7 cellular contexts compared by ENCODE assay signal in the genomic region with DNA sequence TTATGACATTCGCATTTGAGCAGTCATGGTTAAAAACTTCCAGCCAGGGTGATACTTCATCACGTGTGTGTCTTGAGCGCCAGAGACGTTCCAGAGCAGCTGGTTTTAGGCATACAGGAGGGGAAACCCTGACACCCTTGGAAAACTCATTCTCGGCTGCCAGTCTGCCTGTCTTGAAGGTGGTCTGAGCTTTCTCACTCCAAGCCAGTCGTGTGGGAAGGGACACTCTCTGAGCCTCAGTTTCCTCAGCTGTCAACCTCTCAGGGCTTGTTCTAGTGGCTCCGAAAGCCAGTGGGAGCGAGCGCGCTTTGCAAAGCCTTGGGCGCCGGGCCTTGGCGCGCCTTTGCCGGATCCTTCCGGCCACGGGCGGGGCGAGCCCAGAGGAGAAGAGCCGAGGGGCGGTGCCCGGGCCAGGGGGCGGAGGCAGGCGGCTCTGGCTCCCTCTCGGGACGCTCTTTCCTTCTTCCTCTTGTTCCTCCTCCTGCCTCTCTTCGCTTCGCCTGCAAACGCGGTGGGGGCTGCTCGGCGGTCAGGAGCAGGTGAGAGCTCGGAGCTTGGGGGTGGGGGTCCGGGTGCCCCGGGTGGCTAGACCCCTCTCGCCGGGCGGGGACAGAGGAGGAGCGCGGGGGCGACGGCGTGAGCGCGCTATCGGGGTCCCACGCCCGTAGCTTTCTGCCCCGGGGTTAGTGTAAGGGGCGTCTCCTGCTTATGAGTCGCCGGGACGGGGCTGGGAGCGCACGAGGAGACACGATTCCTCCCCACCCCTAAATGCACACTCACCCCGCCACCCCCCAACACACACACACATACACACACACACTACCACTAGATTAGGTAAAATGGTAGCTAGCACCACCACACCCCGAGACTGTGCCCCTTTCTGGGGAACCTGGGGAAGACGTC. TPM values are rescaled to one million over a fixed set of nuclear protein-coding genes. Genes with fewer than 3 reads are reported as not detected.
DNase-seq lines count a peak whose midpoint lies in the region; ATAC-seq and TF ChIP-seq lines count a peak whose summit lies in the region.

TSS of gene LDAF1 (plus strand) at position 467 of the 903 bp plus-strand sequence. CDS start 2,509 bp downstream, outside the sequence.

- H3K27me3 Mint-ChIP-seq in WTC11 (ENCODE audit: low read depth), result peaks cover 9% of the 10 kb centered on the region

- DNase-seq in NCI-H2196 (lab: John Stamatoyannopoulos, UW; ENCODE audit: unreplicated experiment) (peak; percentile 80), WTC11 (ENCODE audit: low spot score) (peak; percentile 89), cardiac fibroblast (ENCODE audit: low read depth in 2 of 2) (peak; percentile 69 to 78), iris pigment epithelial cell (ENCODE audit: low read depth) (peak; percentile 79)
- peak; percentile 80 for DNase-seq in stimulated activated CD4-positive, alpha-beta T cell treated with anti-CD3 and anti-CD28 coated beads, Interleukin-12 subunit alpha, Interleukin-12 subunit beta, amount 100 ng/mL, for 4 hours

- H3K9me3 Mint-ChIP-seq in WTC11, result peaks cover 4% of the 10 kb centered on the region

- CTCF ChIA-PET in WTC11 (lab: Charles Lee), result interaction anchor here (0.5 to 3.8 kb wide), 12 partner anchors 10 to 1262 kb away, joined by 3 to 122 read pairs (median 4); partner anchors contain the start of gene CRYM

- H3K4me3 ChIP-seq in cardiac fibroblast (replicated peaks in 1 of 2; ENCODE audit: low read depth in 2 of 2, low read length in 2 of 2), result peak within 1 kb of the TSS; percentile 76 to 79

- TF ChIP-seq CTCF in WTC11 (IDR thresholded peaks at IDR 0.05) (no peak), cardiac fibroblast (IDR thresholded peaks at IDR 0.05; ENCODE audit: low read depth, low read length) (no peak)

- peaks cover 18% of the 10 kb centered on the region for H3K4me1 Mint-ChIP-seq in WTC11

- POLR2A ChIA-PET in WTC11 (lab: Charles Lee), result interaction anchor here (0.7 to 1.3 kb wide), 5 partner anchors 10 to 1216 kb away, joined by 3 to 8 read pairs (median 3); partner anchors contain the start of gene CDR2

- ATAC-seq in GM18502 (IDR thresholded peaks at IDR 0.05; ENCODE audit: poor library complexity, unreplicated experiment) (peak; percentile 87), HG02870 (IDR thresholded peaks at IDR 0.05; ENCODE audit: unreplicated experiment) (peak; percentile 77), WTC11 (peak; percentile 84)

- peak within 1 kb of the TSS; percentile 86 for H3K4me3 Mint-ChIP-seq in WTC11

- peaks cover 22% of the 10 kb centered on the region for H3K36me3 Mint-ChIP-seq in WTC11

- peak within 1 kb of the TSS; percentile 17 for H3K27ac Mint-ChIP-seq in WTC11

TF ChIP-seq in WTC11, 78 proteins besides CTCF, POLR2A, EP300 and RAD21:
- TF ChIP-seq SP1 (CRISPR knock-in tag; conservative IDR thresholded peaks at IDR 0.05) (0 out of 2 replicates have a peak, but pooled peaks have one; percentile 33), ETV6 (CRISPR knock-in tag; IDR thresholded peaks at IDR 0.05) (0 out of 2 replicates have a peak, but pooled peaks have one; percentile 63), EMX1 (CRISPR knock-in tag; IDR thresholded peaks at IDR 0.05) (no peak), USF2 (CRISPR knock-in tag; IDR thresholded peaks at IDR 0.05) (no peak), ZBTB43 (CRISPR knock-in tag; IDR thresholded peaks at IDR 0.05) (no peak), GABPB1 (CRISPR knock-in tag; IDR thresholded peaks at IDR 0.05) (0 out of 2 replicates have a peak, but pooled peaks have one; percentile 43), TEAD1 (CRISPR knock-in tag; IDR thresholded peaks at IDR 0.05) (peak; percentile 44; the same call in 1 of the 2 replicates), E2F4 (CRISPR knock-in tag; IDR thresholded peaks at IDR 0.05; ENCODE audit: borderline replicate concordance, low read depth) (no peak)
- TF ChIP-seq, protein P1, sequence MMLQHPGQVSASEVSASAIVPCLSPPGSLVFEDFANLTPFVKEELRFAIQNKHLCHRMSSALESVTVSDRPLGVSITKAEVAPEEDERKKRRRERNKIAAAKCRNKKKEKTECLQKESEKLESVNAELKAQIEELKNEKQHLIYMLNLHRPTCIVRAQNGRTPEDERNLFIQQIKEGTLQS (CRISPR knock-in tag; conservative IDR thresholded peaks at IDR 0.05), result no peak

RNA-seq across cellular contexts. Expression of gene LDAF1, which starts in this region (rescaled TPM):
- 34.6 to 42.8 TPM (median 36.4 TPM) in 3 replicates for total RNA-seq in WTC11 (2021)

Comparison
In these comparisons a context has a peak if more than half of its experiments do, and no peak if none do; other contexts are left out.
1. Peak in every context shown above with its lines: DNase-seq, ATAC-seq and H3K4me3 ChIP-seq.